Comparison of ENCODE assay signal across 9 cellular contexts in the genomic region with DNA sequence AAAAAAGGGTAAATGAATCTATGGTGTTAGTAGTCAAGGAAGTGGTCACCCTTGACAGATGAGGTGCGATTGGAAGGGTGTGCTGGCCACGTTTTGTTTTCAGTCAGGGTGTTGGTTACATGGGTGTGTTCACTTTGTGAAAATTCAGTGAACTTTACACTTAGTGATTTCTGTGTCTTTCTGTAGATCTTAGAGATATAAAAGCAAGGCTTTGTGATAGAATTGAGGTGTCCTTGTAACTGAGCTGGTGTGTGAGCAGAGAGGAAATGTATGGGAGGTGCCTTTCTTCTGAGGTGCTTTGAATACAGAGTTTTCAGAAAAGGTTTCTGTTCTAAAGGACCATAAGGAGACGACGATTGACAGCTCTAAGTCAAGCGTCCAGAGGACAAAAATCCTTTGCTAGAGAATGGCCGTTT.
DNase-seq lines count a peak whose midpoint lies in the region; ATAC-seq and TF ChIP-seq lines count a peak whose summit lies in the region.
"Had no signal": no experiment of that assay in that cellular context is flagged by ENCODE, and none has a peak within 500 bp of the region (broad histone marks: within the 10 kb centered on the region; RNA-seq: fewer than 3 reads in every experiment).

No MANE protein-coding gene starts in this region.

- H3K4me3 Mint-ChIP-seq in activated CD8-positive, alpha-beta memory T cell treated with anti-CD3 and anti-CD28 coated beads, Interleukin-2, amount 10 ng/mL, durations not matched to agents 7 days and 5 days, result peak overlapping the region; percentile 62

- peaks cover 4% of the 10 kb centered on the region for H3K9me3 Mint-ChIP-seq in activated CD8-positive, alpha-beta memory T cell treated with anti-CD3 and anti-CD28 coated beads, Interleukin-2, amount 10 ng/mL, durations not matched to agents 7 days and 5 days (ENCODE audit: low read depth)

- peaks cover 60% of the 10 kb centered on the region for H3K36me3 Mint-ChIP-seq in activated CD8-positive, alpha-beta memory T cell treated with anti-CD3 and anti-CD28 coated beads, Interleukin-2, amount 10 ng/mL, durations not matched to agents 7 days and 5 days

- ATAC-seq in GM19025 (IDR thresholded peaks at IDR 0.05; ENCODE audit: low read depth, unreplicated experiment) (peak; percentile 71), HG02938 (IDR thresholded peaks at IDR 0.05; ENCODE audit: unreplicated experiment) (peak; percentile 90)
- ATAC-seq in activated CD8-positive, alpha-beta memory T cell treated with anti-CD3 and anti-CD28 coated beads, Interleukin-2, amount 10 ng/mL, durations not matched to agents 7 days and 5 days, result peak; percentile 89

- WGBS in smooth muscle cell (ENCODE audit: low lambda C conversion rate), result 80% methylated on average over 6 of the region's 6 CpGs
- WGBS in SK-N-SH (ENCODE audit: low lambda C conversion rate), result 78% methylated on average over 6 of the region's 6 CpGs

- CTCF ChIA-PET in activated CD8-positive, alpha-beta memory T cell treated with anti-CD3 and anti-CD28 coated beads, Interleukin-2, amount 10 ng/mL, durations not matched to agents 7 days and 5 days (lab: Charles Lee), result interaction anchor here (0.6 to 1.6 kb wide), 5 partner anchors 51 to 234 kb away, joined by 3 to 7 read pairs (median 3); partner anchors contain the start of gene SAMD3
- CTCF ChIA-PET in SK-N-SH (lab: Yijun Ruan, JAX), result no interaction called here

- no peak overlapping the region for H2AFZ ChIP-seq in smooth muscle cell (ENCODE audit: low read depth)
- no peak overlapping the region for H2AFZ ChIP-seq in SK-N-SH (ENCODE audit: low read depth)

- peak overlapping the region; percentile 92 for H3K27ac Mint-ChIP-seq in activated CD8-positive, alpha-beta memory T cell treated with anti-CD3 and anti-CD28 coated beads, Interleukin-2, amount 10 ng/mL, durations not matched to agents 7 days and 5 days

- POLR2A ChIA-PET in SK-N-SH (lab: Yijun Ruan, JAX), result no interaction called here

- H3K4me2 ChIP-seq in smooth muscle cell (no peak overlapping the region), SK-N-SH (no peak overlapping the region)

- H3K79me2 ChIP-seq in smooth muscle cell (ENCODE audit: low read depth) (no peaks in the 10 kb centered on the region), SK-N-SH (ENCODE audit: insufficient read depth) (no peaks in the 10 kb centered on the region)

- H3K9ac ChIP-seq in smooth muscle cell (ENCODE audit: low read depth) (no peak overlapping the region), SK-N-SH (no peak overlapping the region)

- peak; percentile 91 for DNase-seq in activated CD8-positive, alpha-beta memory T cell treated with anti-CD3 and anti-CD28 coated beads, Interleukin-2, amount 10 ng/mL, durations not matched to agents 7 days and 5 days
- peak; percentile 16 to 19 for DNase-seq in stimulated activated CD4-positive, alpha-beta T cell treated with anti-CD3 and anti-CD28 coated beads, Interleukin-4, amount 100 ng/mL, for 48 hours (ENCODE audit: low read depth in 2 of 2)
- no peak for DNase-seq in medulla oblongata (ENCODE audit: extremely low spot score)
- no peak for DNase-seq in SHP77 (lab: John Stamatoyannopoulos, UW)
- no peak for DNase-seq in smooth muscle cell (lab: John Stamatoyannopoulos, UW; ENCODE audit: unreplicated experiment)
- DNase-seq in SK-N-SH, result no peak
- DNase-seq: right lobe of liver had no signal

- TF ChIP-seq CTCF in smooth muscle cell (IDR thresholded peaks at IDR 0.05; ENCODE audit: borderline replicate concordance, insufficient read depth, poor library complexity, severe bottlenecking) (no peak), SK-N-SH (IDR thresholded peaks at IDR 0.05) (no peak)

- no peaks in the 10 kb centered on the region for H3F3A ChIP-seq in smooth muscle cell (ENCODE audit: low read depth)
- peaks cover 14% of the 10 kb centered on the region for H3F3A ChIP-seq in SK-N-SH (replicated peaks; ENCODE audit: insufficient read depth)

- H4K20me1 ChIP-seq in smooth muscle cell (ENCODE audit: low read depth) (no peaks in the 10 kb centered on the region), SK-N-SH (ENCODE audit: insufficient read depth) (no peaks in the 10 kb centered on the region)

- H3K4me1 ChIP-seq in smooth muscle cell (ENCODE audit: low read depth) (no peaks in the 10 kb centered on the region), SK-N-SH (ENCODE audit: control insufficient read depth in 1 of 2, insufficient read depth in 2 of 2, low read depth in 1 of 2, low read length in 1 of 2) (peaks cover 0 to 16% of the 10 kb centered on the region in 2 experiments; a peak in 1 of 4 replicates)
- H3K4me1 ChIP-seq: right lobe of liver had no signal

- H3K36me3 ChIP-seq in smooth muscle cell (ENCODE audit: low read depth), result no peaks in the 10 kb centered on the region
- peaks cover 4 to 17% of the 10 kb centered on the region in 2 experiments for H3K36me3 ChIP-seq in SK-N-SH (replicated peaks in 1 of 2; ENCODE audit: control insufficient read depth in 1 of 2, insufficient read depth in 2 of 2, low read length in 1 of 2)
- H3K36me3 ChIP-seq: right lobe of liver had no signal

- H3K9me3 ChIP-seq in smooth muscle cell (replicated peaks; ENCODE audit: low read depth), result no peaks in the 10 kb centered on the region
- H3K9me3 ChIP-seq in SK-N-SH, result no peaks in the 10 kb centered on the region
- H3K9me3 ChIP-seq: right lobe of liver had no signal

- TF ChIP-seq RAD21 in SK-N-SH (IDR thresholded peaks at IDR 0.05; ENCODE audit: low read length), result no peak

- no peak for TF ChIP-seq EP300 in SK-N-SH (IDR thresholded peaks at IDR 0.05; ENCODE audit: borderline replicate concordance in 1 of 2, low read depth in 1 of 2, low read length in 1 of 2)

- peaks cover 68% of the 10 kb centered on the region for H3K4me1 Mint-ChIP-seq in activated CD8-positive, alpha-beta memory T cell treated with anti-CD3 and anti-CD28 coated beads, Interleukin-2, amount 10 ng/mL, durations not matched to agents 7 days and 5 days

- no peaks in the 10 kb centered on the region for H3K27me3 Mint-ChIP-seq in activated CD8-positive, alpha-beta memory T cell treated with anti-CD3 and anti-CD28 coated beads, Interleukin-2, amount 10 ng/mL, durations not matched to agents 7 days and 5 days

- no peaks in the 10 kb centered on the region for H3K9me2 ChIP-seq in SK-N-SH

- H3K27me3 ChIP-seq in smooth muscle cell (ENCODE audit: low read depth), result no peaks in the 10 kb centered on the region
- no peaks in the 10 kb centered on the region for H3K27me3 ChIP-seq in SK-N-SH (ENCODE audit: insufficient read depth)
- H3K27me3 ChIP-seq: right lobe of liver had no signal

- H3K4me3 ChIP-seq in smooth muscle cell, result no peak overlapping the region
- H3K4me3 ChIP-seq in SK-N-SH (ENCODE audit: low read depth in 2 of 2, low read length in 1 of 2), result no peak overlapping the region
- H3K4me3 ChIP-seq: right lobe of liver had no signal

- no peak overlapping the region for H3K27ac ChIP-seq in smooth muscle cell (ENCODE audit: low read depth)
- no peak overlapping the region for H3K27ac ChIP-seq in SK-N-SH (ENCODE audit: low read depth in 2 of 2, low read length in 1 of 2)
- H3K27ac ChIP-seq: right lobe of liver had no signal

TF ChIP-seq in SK-N-SH, 30 proteins besides CTCF, POLR2A, EP300 and RAD21:
- TF ChIP-seq TCF12 (IDR thresholded peaks at IDR 0.05) (no peak), MXI1 (IDR thresholded peaks at IDR 0.05; ENCODE audit: low read depth, low read length) (no peak), TEAD4 (IDR thresholded peaks at IDR 0.05; ENCODE audit: borderline replicate concordance, insufficient read depth) (no peak), USF1 (IDR thresholded peaks at IDR 0.05; ENCODE audit: borderline replicate concordance, low read depth) (no peak), RCOR1 (IDR thresholded peaks at IDR 0.05; ENCODE audit: low read length) (no peak), ELF1 (IDR thresholded peaks at IDR 0.05) (no peak), GABPA (IDR thresholded peaks at IDR 0.05; ENCODE audit: low read depth) (no peak), MAX (IDR thresholded peaks at IDR 0.05; ENCODE audit: low read depth) (no peak), POLR2AphosphoS5 (IDR thresholded peaks at IDR 0.05; ENCODE audit: low read depth, low read length) (no peak), FOXJ3 (CRISPR knock-in tag; IDR thresholded peaks at IDR 0.05) (no peak)

Comparison
In these comparisons a context has a peak if more than half of its experiments do, and no peak if none do; other contexts are left out.
1. DNase-seq: peak in activated CD8-positive, alpha-beta memory T cell treated with anti-CD3 and anti-CD28 coated beads, Interleukin-2, amount 10 ng/mL, durations not matched to agents 7 days and 5 days (single experiment) and stimulated activated CD4-positive, alpha-beta T cell treated with anti-CD3 and anti-CD28 coated beads, Interleukin-4, amount 100 ng/mL, for 48 hours (2 of 2); none in medulla oblongata (single experiment), SHP77 (0 of 2), smooth muscle cell (single experiment) and SK-N-SH (single experiment).
2. Peak in every context shown above with its lines, with median percentiles within 50 percentile points of each other: ATAC-seq.